Comparison of ENCODE assay signal across 1 cellular context in genomic region chr14:60091550-60092511, GRCh38.
TF ChIP-seq lines count a peak whose summit lies in the region.

Gene PCNX4, plus strand, starts transcription at chr14:60091923. Its CDS starts 15,716 bp downstream, at chr14:60107639.

TF ChIP-seq in HepG2, 621 proteins besides CTCF, POLR2A, EP300 and RAD21 (continued from another document and continues in another):
- TF ChIP-seq PREB (CRISPR knock-in tag; IDR thresholded peaks at IDR 0.05) (no peak), GABPB1 (CRISPR knock-in tag; IDR thresholded peaks at IDR 0.05) (peak; percentile 92), ZZZ3 (CRISPR knock-in tag; IDR thresholded peaks at IDR 0.05; ENCODE audit: borderline replicate concordance) (peak; percentile 98; the same call in 1 of the 2 replicates), ZNF556 (CRISPR knock-in tag; IDR thresholded peaks at IDR 0.05; ENCODE audit: borderline replicate concordance) (peak; percentile 96; the same call in 1 of the 2 replicates), ZNF574 (CRISPR knock-in tag; IDR thresholded peaks at IDR 0.05) (peak; percentile 94), MED13 (CRISPR knock-in tag; IDR thresholded peaks at IDR 0.05) (0 out of 2 replicates have a peak, but pooled peaks have one; percentile 47), PHF8 (CRISPR knock-in tag; IDR thresholded peaks at IDR 0.05) (peak; percentile 100), MATR3 (CRISPR knock-in tag; IDR thresholded peaks at IDR 0.05) (no peak), ZNF569 (CRISPR knock-in tag; IDR thresholded peaks at IDR 0.05; ENCODE audit: borderline replicate concordance) (no peak), BCL6 (CRISPR knock-in tag; IDR thresholded peaks at IDR 0.05) (0 out of 2 replicates have a peak, but pooled peaks have one; percentile 18), ATRX (CRISPR knock-in tag; IDR thresholded peaks at IDR 0.05; ENCODE audit: borderline replicate concordance) (no peak), RARA (CRISPR knock-in tag; IDR thresholded peaks at IDR 0.05) (0 out of 2 replicates have a peak, but pooled peaks have one; percentile 61), PHF5A (CRISPR knock-in tag; IDR thresholded peaks at IDR 0.05; ENCODE audit: low read depth, unreplicated experiment) (no peak), PBX2 (CRISPR knock-in tag; IDR thresholded peaks at IDR 0.05) (no peak), ZNF598 (CRISPR knock-in tag; IDR thresholded peaks at IDR 0.05; ENCODE audit: borderline replicate concordance) (peak; percentile 99), ARHGAP35 (CRISPR knock-in tag; IDR thresholded peaks at IDR 0.05; ENCODE audit: borderline replicate concordance) (peak; percentile 84; the same call in 1 of the 2 replicates), NR2C2 (CRISPR knock-in tag; IDR thresholded peaks at IDR 0.05; ENCODE audit: borderline replicate concordance) (peak; percentile 82), E2F2 (CRISPR knock-in tag; IDR thresholded peaks at IDR 0.05; ENCODE audit: borderline replicate concordance) (peak; percentile 82; the same call in 1 of the 2 replicates), MEF2D (CRISPR knock-in tag; IDR thresholded peaks at IDR 0.05) (peak; percentile 77), ZNF253 (CRISPR knock-in tag; IDR thresholded peaks at IDR 0.05; ENCODE audit: borderline replicate concordance) (no peak; the same call in 1 of the 2 replicates), ZNF781 (CRISPR knock-in tag; IDR thresholded peaks at IDR 0.05; ENCODE audit: borderline replicate concordance, not compliant biosample characterization) (peak; percentile 85), ZMAT5 (CRISPR knock-in tag; IDR thresholded peaks at IDR 0.05; ENCODE audit: borderline replicate concordance, low read depth) (no peak), SIX1 (CRISPR knock-in tag; IDR thresholded peaks at IDR 0.05; ENCODE audit: borderline replicate concordance) (no peak), ARNT2 (CRISPR knock-in tag; IDR thresholded peaks at IDR 0.05; ENCODE audit: low read depth) (peak; percentile 92), HOXA9 (CRISPR knock-in tag; IDR thresholded peaks at IDR 0.05; ENCODE audit: borderline replicate concordance) (peak; percentile 85), ZNF749 (CRISPR knock-in tag; IDR thresholded peaks at IDR 0.05; ENCODE audit: borderline replicate concordance) (peak; percentile 98), NR3C1 (CRISPR knock-in tag; IDR thresholded peaks at IDR 0.05) (no peak), RNF219 (CRISPR knock-in tag; IDR thresholded peaks at IDR 0.05) (no peak), ZNF773 (CRISPR knock-in tag; IDR thresholded peaks at IDR 0.05; ENCODE audit: borderline replicate concordance) (no peak; the same call in 1 of the 2 replicates), ZNF879 (CRISPR knock-in tag; IDR thresholded peaks at IDR 0.05) (peak; percentile 62), SUZ12 (IDR thresholded peaks at IDR 0.05; ENCODE audit: low read depth, low read length) (no peak), ZNF850 (CRISPR knock-in tag; conservative IDR thresholded peaks at IDR 0.05) (no peak; the same call in 1 of the 2 replicates), ZHX2 (IDR thresholded peaks at IDR 0.05; ENCODE audit: low read depth) (peak; percentile 98), ZHX2 (CRISPR knock-in tag; IDR thresholded peaks at IDR 0.05; ENCODE audit: borderline replicate concordance) (0 out of 2 replicates have a peak, but pooled peaks have one; percentile 35), ZNF558 (CRISPR knock-in tag; IDR thresholded peaks at IDR 0.05; ENCODE audit: borderline replicate concordance) (peak; percentile 97; the same call in 1 of the 2 replicates), ZBTB25 (CRISPR knock-in tag; IDR thresholded peaks at IDR 0.05) (peak; percentile 92), PLRG1 (conservative IDR thresholded peaks at IDR 0.05) (no peak), IRF1 (CRISPR knock-in tag; IDR thresholded peaks at IDR 0.05; ENCODE audit: low read depth) (peak; percentile 80; the same call in 1 of the 2 replicates), CREB1 (IDR thresholded peaks at IDR 0.05) (peak; percentile 92), CREB1 (CRISPR knock-in tag; IDR thresholded peaks at IDR 0.05) (peak; percentile 92)
